Comparison of ENCODE assay signal across 15 cellular contexts in the genomic region with DNA sequence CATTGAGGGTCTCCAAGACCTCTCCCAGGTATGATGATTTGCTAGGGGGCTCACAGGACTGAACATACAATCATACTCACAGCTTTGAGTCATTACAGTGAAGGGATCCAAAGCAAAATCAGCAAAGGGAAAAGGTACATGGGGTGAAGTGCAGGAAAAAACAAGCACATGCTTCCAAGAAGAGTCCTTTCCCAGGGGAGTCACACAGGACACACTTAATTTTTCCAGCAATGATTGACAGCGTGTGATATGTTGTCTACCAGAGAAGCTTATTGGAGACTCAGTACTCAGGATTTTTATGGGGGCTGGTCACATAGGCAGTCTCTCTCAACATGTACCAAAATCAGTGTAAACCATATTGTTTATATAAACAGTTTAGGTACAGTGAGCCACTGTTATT. TPM values are rescaled to one million over a fixed set of nuclear protein-coding genes. Genes with fewer than 3 reads are reported as not detected.
DNase-seq lines count a peak whose midpoint lies in the region; ATAC-seq and TF ChIP-seq lines count a peak whose summit lies in the region.
"Had no signal": no experiment of that assay in that cellular context is flagged by ENCODE, and none has a peak within 500 bp of the region (broad histone marks: within the 10 kb centered on the region; RNA-seq: fewer than 3 reads in every experiment).

No MANE protein-coding gene starts in this region.

- H3K27me3 ChIP-seq in cardiac muscle cell (no peaks in the 10 kb centered on the region), gastrocnemius medialis (no peaks in the 10 kb centered on the region)

- H3K27ac ChIP-seq in cardiac muscle cell (peak overlapping the region; percentile 32), gastrocnemius medialis (peak overlapping the region; percentile 67 to 81 (median 72)), RWPE1 (no peak overlapping the region)
- H3K27ac ChIP-seq: A549, HL-60 had no signal

- H3K36me3 Mint-ChIP-seq in WTC11 (peaks cover 38% of the 10 kb centered on the region), mesothelial cell of epicardium (peaks cover 19% of the 10 kb centered on the region)

- TF ChIP-seq POLR2A in gastrocnemius medialis (IDR thresholded peaks at IDR 0.05): no peak

- in situ Hi-C loops in gastrocnemius medialis (cut with MboI; ENCODE audit: low sequenced_read_pairs in 4 of 4): no loop called here

- no peaks in the 10 kb centered on the region for H3K36me3 ChIP-seq in cardiac muscle cell
- H3K36me3 ChIP-seq in gastrocnemius medialis: no peaks in the 10 kb centered on the region

- H3K4me3 ChIP-seq in cardiac muscle cell (no peak overlapping the region), gastrocnemius medialis (no peak overlapping the region)
- H3K4me3 ChIP-seq: A549, HAP-1 had no signal

- H3K9me3 Mint-ChIP-seq in WTC11 (peaks cover 12% of the 10 kb centered on the region), mesothelial cell of epicardium (peaks cover 5% of the 10 kb centered on the region)
- H3K9me3 Mint-ChIP-seq: HFFc6 had no signal

- no peak for ATAC-seq in left ventricle myocardium superior
- no peak for ATAC-seq in WTC11
- ATAC-seq in gastrocnemius medialis: peak in 1 of 2 donors; percentile 64
- ATAC-seq: A549 had no signal

- H3K4me1 ChIP-seq in cardiac muscle cell (ENCODE audit: low read depth) (no peaks in the 10 kb centered on the region), gastrocnemius medialis (peaks cover 41 to 49% of the 10 kb centered on the region in 2 donors)
- H3K4me1 ChIP-seq: A549 had no signal

- intact Hi-C loops in left ventricle myocardium superior (cut with micrococcal nuclease) (no loop called here), gastrocnemius medialis (cut with DNase I; ENCODE audit: low total_unique reads) (loop anchor here (2.0 to 10.0 kb wide), 2 partner anchors 13 to 329 kb away; no protein-coding TSS in a partner anchor)

- TF ChIP-seq CTCF in cardiac muscle cell (IDR thresholded peaks at IDR 0.05; ENCODE audit: low read depth, low read length): no peak
- TF ChIP-seq CTCF in WTC11 (IDR thresholded peaks at IDR 0.05): no peak
- no peak for TF ChIP-seq CTCF in mesothelial cell of epicardium (IDR thresholded peaks at IDR 0.05; ENCODE audit: unreplicated experiment)
- no peak for TF ChIP-seq CTCF in gastrocnemius medialis (IDR thresholded peaks at IDR 0.05 in 4 of 5, conservative IDR thresholded peaks at IDR 0.05 in 1 of 5)
- TF ChIP-seq CTCF in RWPE1 (conservative IDR thresholded peaks at IDR 0.05; ENCODE audit: low read depth): no peak

- DNase-seq in cardiac muscle cell (ENCODE audit: low read depth in 1 of 2, low spot score in 1 of 2) (no peak), left ventricle myocardium superior (no peak), WTC11 (ENCODE audit: low spot score) (no peak), mesothelial cell of epicardium (ENCODE audit: low spot score in 2 of 2, unreplicated experiment in 2 of 2) (no peak), gastrocnemius medialis (no peak), RWPE1 (ENCODE audit: low spot score) (no peak), DMS 273 treated with DMSO at 0.1 percent for 48 hours (lab: John Stamatoyannopoulos, UW) (no peak), DMS153 treated with DMSO at 0.1 percent for 48 hours (lab: John Stamatoyannopoulos, UW; ENCODE audit: unreplicated experiment) (no peak)
- DNase-seq: DMS153, GF-D8, HFFc6 had no signal

- H3K27ac Mint-ChIP-seq in WTC11: peak overlapping the region; percentile 68; the same call in 1 of the 2 replicates
- peak overlapping the region; percentile 53 for H3K27ac Mint-ChIP-seq in mesothelial cell of epicardium
- H3K27ac Mint-ChIP-seq: HFFc6 had no signal

- H3K4me1 Mint-ChIP-seq in WTC11 (peaks cover 11% of the 10 kb centered on the region), mesothelial cell of epicardium (peaks cover 16% of the 10 kb centered on the region)
- H3K4me1 Mint-ChIP-seq: CD14-positive monocyte had no signal

- POLR2A ChIA-PET in WTC11 (lab: Charles Lee): interaction anchor here (0.7 kb wide), 1 partner anchor 16 kb away, joined by 3 read pairs; no protein-coding TSS in a partner anchor
- POLR2A ChIA-PET in RWPE1 (lab: Yijun Ruan, JAX; ENCODE audit: low non-redundant PET): no interaction called here

- no peaks in the 10 kb centered on the region for H3K9me3 ChIP-seq in cardiac muscle cell (ENCODE audit: low read depth)
- no peaks in the 10 kb centered on the region for H3K9me3 ChIP-seq in gastrocnemius medialis
- H3K9me3 ChIP-seq: A549, HAP-1 had no signal

- H3K27me3 Mint-ChIP-seq in WTC11 (ENCODE audit: low read depth): no peaks in the 10 kb centered on the region
- H3K27me3 Mint-ChIP-seq in mesothelial cell of epicardium (ENCODE audit: low read depth): no peaks in the 10 kb centered on the region

- H3K4me3 Mint-ChIP-seq in WTC11: no peak overlapping the region
- H3K4me3 Mint-ChIP-seq in mesothelial cell of epicardium: no peak overlapping the region
- H3K4me3 Mint-ChIP-seq: CD14-positive monocyte, HFFc6 had no signal

- CTCF ChIA-PET in WTC11 (lab: Charles Lee): no interaction called here
- CTCF ChIA-PET in RWPE1 (lab: Yijun Ruan, JAX): interaction anchor here (1.0 kb wide), 1 partner anchor 25 kb away, joined by 3 read pairs; the partner anchor contains the start of gene CUL5

TF ChIP-seq in WTC11, 78 proteins besides CTCF, POLR2A, EP300 and RAD21:
- TF ChIP-seq ZNF263 (CRISPR knock-in tag; IDR thresholded peaks at IDR 0.05; ENCODE audit: low read depth): no peak
- no peak for TF ChIP-seq SMAD4 (CRISPR knock-in tag; IDR thresholded peaks at IDR 0.05)
- no peak for TF ChIP-seq EMX1 (CRISPR knock-in tag; IDR thresholded peaks at IDR 0.05)
- no peak for TF ChIP-seq OVOL2 (CRISPR knock-in tag; IDR thresholded peaks at IDR 0.05; ENCODE audit: borderline replicate concordance)
- no peak for TF ChIP-seq KAT7 (CRISPR knock-in tag; IDR thresholded peaks at IDR 0.05; ENCODE audit: borderline replicate concordance)
- no peak for TF ChIP-seq ZNF121 (CRISPR knock-in tag; IDR thresholded peaks at IDR 0.05)
- no peak for TF ChIP-seq ZBTB21 (CRISPR knock-in tag; IDR thresholded peaks at IDR 0.05; ENCODE audit: borderline replicate concordance)
- TF ChIP-seq USF2 (CRISPR knock-in tag; IDR thresholded peaks at IDR 0.05): no peak
- TF ChIP-seq ZNF232 (CRISPR knock-in tag; IDR thresholded peaks at IDR 0.05): no peak
- TF ChIP-seq ZNF317 (CRISPR knock-in tag; IDR thresholded peaks at IDR 0.05; ENCODE audit: borderline replicate concordance, low read depth): no peak
- no peak for TF ChIP-seq NFATC4 (CRISPR knock-in tag; IDR thresholded peaks at IDR 0.05)
- TF ChIP-seq CBFB (CRISPR knock-in tag; IDR thresholded peaks at IDR 0.05; ENCODE audit: low read depth): no peak
- TF ChIP-seq JUN (CRISPR knock-in tag; IDR thresholded peaks at IDR 0.05): no peak
- TF ChIP-seq ATF6 (CRISPR knock-in tag; IDR thresholded peaks at IDR 0.05): no peak

RNA-seq across cellular contexts. Expression of gene CUL5, which starts 25.3 kb away (rescaled TPM):
- total RNA-seq in cardiac muscle cell (29.1 and 58.1 TPM in 2 replicates), left ventricle myocardium superior (38.3 TPM), WTC11 (2021) (30.0 to 31.4 TPM (median 30.4 TPM) in 3 replicates), mesothelial cell of epicardium (51.7 to 52.6 TPM (median 51.8 TPM) in 3 replicates), gastrocnemius medialis (10 to 100 TPM; 40.6 to 83.5 (median 66.5) TPM)
- 32.5 and 44.9 TPM in 2 replicates for polyA plus RNA-seq in cardiac muscle cell
